Comparison of ENCODE assay signal across 14 cellular contexts in genomic region chr11:19746081-19746480, GRCh38. TPM values are rescaled to one million over a fixed set of nuclear protein-coding genes. Genes with fewer than 3 reads are reported as not detected.
DNase-seq lines count a peak whose midpoint lies in the region; ATAC-seq and TF ChIP-seq lines count a peak whose summit lies in the region.
"Had no signal": no experiment of that assay in that cellular context is flagged by ENCODE, and none has a peak within 500 bp of the region (broad histone marks: within the 10 kb centered on the region; RNA-seq: fewer than 3 reads in every experiment).

No MANE protein-coding gene starts in this region.

- H3K4me3 Mint-ChIP-seq in activated CD4-positive, alpha-beta T cell treated with anti-CD3 and anti-CD28 coated beads for 36 hours = no peak overlapping the region
- H3K4me3 Mint-ChIP-seq: B cell; CD8-positive, alpha-beta T cell; GM23338 had no signal

- H3K9me3 Mint-ChIP-seq in activated CD4-positive, alpha-beta T cell treated with anti-CD3 and anti-CD28 coated beads for 36 hours (ENCODE audit: low read depth) = no peaks in the 10 kb centered on the region
- H3K9me3 Mint-ChIP-seq: CD8-positive, alpha-beta T cell had no signal

- TF ChIP-seq CTCF in coronary artery (IDR thresholded peaks at IDR 0.05) = no peak

- no peak overlapping the region for H3K27ac Mint-ChIP-seq in activated CD4-positive, alpha-beta T cell treated with anti-CD3 and anti-CD28 coated beads for 36 hours
- H3K27ac Mint-ChIP-seq: B cell; CD8-positive, alpha-beta T cell; GM23338 had no signal

- in situ Hi-C loops in G401 (cut with HindIII; ENCODE audit: low sequenced_read_pairs) = no loop called here

- peak; percentile 89 for DNase-seq in G401 (ENCODE audit: low spot score)
- peak; percentile 38 for DNase-seq in NCI-H1694 (lab: John Stamatoyannopoulos, UW)
- DNase-seq in NCI-H524 (lab: John Stamatoyannopoulos, UW) = peak; percentile 38 to 86
- DNase-seq in coronary artery (ENCODE audit: low spot score) = peak; percentile 11
- no peak for DNase-seq in hypothalamus (lab: John Stamatoyannopoulos, UW)
- DNase-seq in nucleus accumbens (lab: John Stamatoyannopoulos, UW) = no peak
- no peak for DNase-seq in activated CD4-positive, alpha-beta T cell treated with anti-CD3 and anti-CD28 coated beads for 36 hours
- DNase-seq: Calu3; CD8-positive, alpha-beta T cell; GDM1; HCEC 1CT had no signal

- no peak overlapping the region for H3K4me3 ChIP-seq in coronary artery
- H3K4me3 ChIP-seq: BLaER1 treated with 17β-estradiol and CSF1 and Interleukin-3, amounts not matched to agents 10 nM and 100 nM; GM23338 had no signal

- POLR2A ChIA-PET in activated CD4-positive, alpha-beta T cell treated with anti-CD3 and anti-CD28 coated beads for 36 hours (lab: Charles Lee) = no interaction called here

- ATAC-seq in activated CD4-positive, alpha-beta T cell treated with anti-CD3 and anti-CD28 coated beads for 36 hours = no peak
- ATAC-seq: CD8-positive, alpha-beta T cell; GM23338 had no signal

- H3K36me3 Mint-ChIP-seq in activated CD4-positive, alpha-beta T cell treated with anti-CD3 and anti-CD28 coated beads for 36 hours (ENCODE audit: low read depth) = no peaks in the 10 kb centered on the region
- H3K36me3 Mint-ChIP-seq: CD8-positive, alpha-beta T cell had no signal

- no peaks in the 10 kb centered on the region for H3K4me1 Mint-ChIP-seq in activated CD4-positive, alpha-beta T cell treated with anti-CD3 and anti-CD28 coated beads for 36 hours
- H3K4me1 Mint-ChIP-seq: B cell had no signal

- CTCF ChIA-PET in activated CD4-positive, alpha-beta T cell treated with anti-CD3 and anti-CD28 coated beads for 36 hours (lab: Charles Lee) = interaction anchor here (0.6 to 1.6 kb wide), 2 partner anchors 190 to 386 kb away, joined by 3 to 6 read pairs; no protein-coding TSS in a partner anchor

- peaks cover 6% of the 10 kb centered on the region for H3K27me3 Mint-ChIP-seq in activated CD4-positive, alpha-beta T cell treated with anti-CD3 and anti-CD28 coated beads for 36 hours

- H3K27ac ChIP-seq in coronary artery = no peak overlapping the region
- H3K27ac ChIP-seq: BLaER1 treated with 17β-estradiol and CSF1 and Interleukin-3, amounts not matched to agents 10 nM and 100 nM had no signal

- intact Hi-C loops in activated CD4-positive, alpha-beta T cell treated with anti-CD3 and anti-CD28 coated beads for 36 hours (cut with DNase I, micrococcal nuclease) = loop anchor here in 1 of 2 experiments (10.0 kb wide), 1 partner anchor 159 kb away; no protein-coding TSS in a partner anchor

RNA-seq across cellular contexts. Expression of gene NAV2, which starts 33.4 kb away (rescaled TPM):
- total RNA-seq in G401 (2014; rRNA removed; shearing (Covaris generic)) = 2.5 and 4.2 TPM in 2 replicates
- total RNA-seq in activated CD4-positive, alpha-beta T cell treated with anti-CD3 and anti-CD28 coated beads for 36 hours = under 1 TPM; 0.54 to 0.55 TPM

Comparison
In these comparisons a context has a peak if more than half of its experiments do, and no peak if none do; other contexts are left out.
1. DNase-seq: peak in G401 (single experiment), NCI-H1694 (single experiment), NCI-H524 (2 of 2) and coronary artery (single experiment); none in hypothalamus (0 of 51), nucleus accumbens (0 of 56) and activated CD4-positive, alpha-beta T cell treated with anti-CD3 and anti-CD28 coated beads for 36 hours (single experiment).